ENCODE assay signal across 8 cellular contexts in the genomic region with DNA sequence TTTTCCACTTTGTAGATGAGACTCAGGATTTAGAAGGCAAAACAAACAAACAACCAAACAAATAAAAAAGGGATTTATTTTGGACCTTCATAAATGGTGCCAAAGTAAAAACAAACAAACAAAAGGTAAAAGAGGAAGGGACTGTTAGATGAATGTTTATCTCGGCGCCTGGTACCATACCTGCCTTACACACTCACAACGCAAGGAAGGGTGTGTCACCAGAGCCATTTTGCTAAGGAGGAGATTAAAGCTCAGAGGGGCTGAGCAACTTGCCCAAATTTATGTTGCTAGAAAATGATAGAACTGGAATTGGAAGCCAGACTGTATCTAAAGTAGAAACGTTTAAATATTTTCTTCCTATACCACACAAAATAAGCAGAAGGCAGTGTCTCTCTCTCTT. TPM values are rescaled to one million over a fixed set of nuclear protein-coding genes. Genes with fewer than 3 reads are reported as not detected.
DNase-seq lines count a peak whose midpoint lies in the region; ATAC-seq and TF ChIP-seq lines count a peak whose summit lies in the region.

No MANE protein-coding gene starts in this region.

- peak overlapping the region; percentile 63 for H3K27ac Mint-ChIP-seq in activated CD4-positive, alpha-beta T cell treated with anti-CD3 and anti-CD28 coated beads, Interleukin-2, amount 10 ng/mL, durations not matched to agents 7 days and 5 days
- H3K27ac Mint-ChIP-seq in stimulated activated naive B cell treated with anti-CD40 and anti-IgM and Interleukin-4, amounts not matched to agents 10 μg/mL and 1 μg/mL and 100 μg/mL, for 72 hours, result no peak overlapping the region

- ATAC-seq in stimulated activated naive B cell treated with anti-CD40 and anti-IgM and Interleukin-4, amounts not matched to agents 10 μg/mL and 1 μg/mL and 100 μg/mL, for 72 hours (replicated peaks), result no peak
- ATAC-seq in heart left ventricle, result no peak

- H3K4me3 Mint-ChIP-seq in activated CD4-positive, alpha-beta T cell treated with anti-CD3 and anti-CD28 coated beads, Interleukin-2, amount 10 ng/mL, durations not matched to agents 7 days and 5 days, result peak overlapping the region; percentile 56
- H3K4me3 Mint-ChIP-seq in stimulated activated naive B cell treated with anti-CD40 and anti-IgM and Interleukin-4, amounts not matched to agents 10 μg/mL and 1 μg/mL and 100 μg/mL, for 72 hours, result peak overlapping the region; percentile 70 to 83

- TF ChIP-seq EP300 in tibial nerve (IDR thresholded peaks at IDR 0.05), result no peak

- peak overlapping the region; percentile 41 for H3K4me3 ChIP-seq in WI38 (ENCODE audit: low read depth, low read length)
- peak overlapping the region; percentile 41 for H3K4me3 ChIP-seq in fibroblast of pulmonary artery (replicated peaks; ENCODE audit: low read depth, low read length)
- H3K4me3 ChIP-seq in tibial nerve, result peak overlapping the region in 2 of 4 donors; percentile 20 to 40
- peak overlapping the region in 3 of 12 donors; percentile 28 to 36 (median 31) for H3K4me3 ChIP-seq in heart left ventricle

- POLR2A ChIA-PET in activated CD4-positive, alpha-beta T cell treated with anti-CD3 and anti-CD28 coated beads, Interleukin-2, amount 10 ng/mL, durations not matched to agents 7 days and 5 days (lab: Charles Lee), result no interaction called here

- H3K27me3 ChIP-seq in tibial nerve (no peaks in the 10 kb centered on the region), heart left ventricle (no peaks in the 10 kb centered on the region)

- peaks cover 16% of the 10 kb centered on the region for H3K4me1 Mint-ChIP-seq in activated CD4-positive, alpha-beta T cell treated with anti-CD3 and anti-CD28 coated beads, Interleukin-2, amount 10 ng/mL, durations not matched to agents 7 days and 5 days
- H3K4me1 Mint-ChIP-seq in stimulated activated naive B cell treated with anti-CD40 and anti-IgM and Interleukin-4, amounts not matched to agents 10 μg/mL and 1 μg/mL and 100 μg/mL, for 72 hours, result peaks cover 9 to 21% of the 10 kb centered on the region in 2 donors

- H3K9me3 Mint-ChIP-seq in activated CD4-positive, alpha-beta T cell treated with anti-CD3 and anti-CD28 coated beads, Interleukin-2, amount 10 ng/mL, durations not matched to agents 7 days and 5 days, result no peaks in the 10 kb centered on the region
- H3K9me3 Mint-ChIP-seq in stimulated activated naive B cell treated with anti-CD40 and anti-IgM and Interleukin-4, amounts not matched to agents 10 μg/mL and 1 μg/mL and 100 μg/mL, for 72 hours, result no peaks in the 10 kb centered on the region

- no peaks in the 10 kb centered on the region for H3K36me3 ChIP-seq in tibial nerve
- H3K36me3 ChIP-seq in heart left ventricle, result no peaks in the 10 kb centered on the region

- H3K4me1 ChIP-seq in tibial nerve (peaks cover 0 to 21% (median 0%) of the 10 kb centered on the region in 4 donors), heart left ventricle (peaks cover 0 to 20% (median 1%) of the 10 kb centered on the region in 12 donors)

- intact Hi-C loops in heart left ventricle (cut with DNase I), result loop anchor here in 9 of 10 donors (2.0 to 10.0 kb wide), 11 partner anchors 178 to 1798 kb away; no protein-coding TSS in a partner anchor

- TF ChIP-seq CTCF in WI38 (IDR thresholded peaks at IDR 0.05; ENCODE audit: low read depth, low read length) (no peak), fibroblast of pulmonary artery (IDR thresholded peaks at IDR 0.05; ENCODE audit: low read length, missing control alignments) (no peak), tibial nerve (IDR thresholded peaks at IDR 0.05) (no peak), heart left ventricle (IDR thresholded peaks at IDR 0.05) (no peak)

- no peak for DNase-seq in activated CD4-positive, alpha-beta T cell treated with anti-CD3 and anti-CD28 coated beads, Interleukin-2, amount 10 ng/mL, durations not matched to agents 7 days and 5 days
- no peak for DNase-seq in activated CD4-positive, alpha-beta T cell treated with anti-CD3 and anti-CD28 coated beads, Interleukin-2, amount 50 U/mL, for 4 hours
- no peak for DNase-seq in fibroblast of pulmonary artery (ENCODE audit: low read depth)
- DNase-seq in stimulated activated naive B cell treated with anti-CD40 and anti-IgM and Interleukin-4, amounts not matched to agents 10 μg/mL and 1 μg/mL and 100 μg/mL, for 72 hours, result no peak
- DNase-seq in tibial nerve (ENCODE audit: low spot score in 2 of 2), result no peak
- DNase-seq in NCI-H524 treated with DMSO at 0.1 percent for 48 hours (lab: John Stamatoyannopoulos, UW), result no peak
- DNase-seq in heart left ventricle, result no peak

- H3K27ac ChIP-seq in tibial nerve (no peak overlapping the region), heart left ventricle (no peak overlapping the region)

- TF ChIP-seq POLR2A in tibial nerve (IDR thresholded peaks at IDR 0.05) (no peak), heart left ventricle (IDR thresholded peaks at IDR 0.05) (no peak)

- H3K36me3 Mint-ChIP-seq in activated CD4-positive, alpha-beta T cell treated with anti-CD3 and anti-CD28 coated beads, Interleukin-2, amount 10 ng/mL, durations not matched to agents 7 days and 5 days (ENCODE audit: low read depth), result no peaks in the 10 kb centered on the region
- H3K36me3 Mint-ChIP-seq in stimulated activated naive B cell treated with anti-CD40 and anti-IgM and Interleukin-4, amounts not matched to agents 10 μg/mL and 1 μg/mL and 100 μg/mL, for 72 hours, result no peaks in the 10 kb centered on the region

- WGBS in tibial nerve, 2 donors, result 46 to 50% methylated on average over 4 of the region's 4 CpGs
- WGBS in heart left ventricle, 4 donors, result 41 to 49% (median 43%) methylated on average over 4 of the region's 4 CpGs

- H3K27me3 Mint-ChIP-seq in activated CD4-positive, alpha-beta T cell treated with anti-CD3 and anti-CD28 coated beads, Interleukin-2, amount 10 ng/mL, durations not matched to agents 7 days and 5 days, result peaks cover 4% of the 10 kb centered on the region
- H3K27me3 Mint-ChIP-seq in stimulated activated naive B cell treated with anti-CD40 and anti-IgM and Interleukin-4, amounts not matched to agents 10 μg/mL and 1 μg/mL and 100 μg/mL, for 72 hours, result peaks cover 4 to 7% of the 10 kb centered on the region in 2 donors

- CTCF ChIA-PET in activated CD4-positive, alpha-beta T cell treated with anti-CD3 and anti-CD28 coated beads, Interleukin-2, amount 10 ng/mL, durations not matched to agents 7 days and 5 days (lab: Charles Lee), result interaction anchor here (0.7 to 2.0 kb wide), 4 partner anchors 10 to 1816 kb away, joined by 3 to 6 read pairs (median 4); no protein-coding TSS in a partner anchor

- H3K9me3 ChIP-seq in tibial nerve, result no peaks in the 10 kb centered on the region
- peaks cover 0 to 8% (median 0%) of the 10 kb centered on the region in 12 donors for H3K9me3 ChIP-seq in heart left ventricle

RNA-seq across cellular contexts. Expression of gene BOD1L1, which starts 29.5 kb away (rescaled TPM):
- 10 to 100 TPM; 37.7 to 43.1 TPM for total RNA-seq in activated CD4-positive, alpha-beta T cell treated with anti-CD3 and anti-CD28 coated beads, Interleukin-2, amount 10 ng/mL, durations not matched to agents 7 days and 5 days
- total RNA-seq in tibial nerve (10 to 100 TPM; 41.5 to 53.8 (median 47.8) TPM), heart left ventricle (10 to 100 TPM; 13.9 to 29.2 (median 22.9) TPM)
- 10 to 100 TPM; 10.9 to 11.8 TPM for polyA plus RNA-seq in heart left ventricle
